ENCODE assay signal across 8 cellular contexts in the genomic region with DNA sequence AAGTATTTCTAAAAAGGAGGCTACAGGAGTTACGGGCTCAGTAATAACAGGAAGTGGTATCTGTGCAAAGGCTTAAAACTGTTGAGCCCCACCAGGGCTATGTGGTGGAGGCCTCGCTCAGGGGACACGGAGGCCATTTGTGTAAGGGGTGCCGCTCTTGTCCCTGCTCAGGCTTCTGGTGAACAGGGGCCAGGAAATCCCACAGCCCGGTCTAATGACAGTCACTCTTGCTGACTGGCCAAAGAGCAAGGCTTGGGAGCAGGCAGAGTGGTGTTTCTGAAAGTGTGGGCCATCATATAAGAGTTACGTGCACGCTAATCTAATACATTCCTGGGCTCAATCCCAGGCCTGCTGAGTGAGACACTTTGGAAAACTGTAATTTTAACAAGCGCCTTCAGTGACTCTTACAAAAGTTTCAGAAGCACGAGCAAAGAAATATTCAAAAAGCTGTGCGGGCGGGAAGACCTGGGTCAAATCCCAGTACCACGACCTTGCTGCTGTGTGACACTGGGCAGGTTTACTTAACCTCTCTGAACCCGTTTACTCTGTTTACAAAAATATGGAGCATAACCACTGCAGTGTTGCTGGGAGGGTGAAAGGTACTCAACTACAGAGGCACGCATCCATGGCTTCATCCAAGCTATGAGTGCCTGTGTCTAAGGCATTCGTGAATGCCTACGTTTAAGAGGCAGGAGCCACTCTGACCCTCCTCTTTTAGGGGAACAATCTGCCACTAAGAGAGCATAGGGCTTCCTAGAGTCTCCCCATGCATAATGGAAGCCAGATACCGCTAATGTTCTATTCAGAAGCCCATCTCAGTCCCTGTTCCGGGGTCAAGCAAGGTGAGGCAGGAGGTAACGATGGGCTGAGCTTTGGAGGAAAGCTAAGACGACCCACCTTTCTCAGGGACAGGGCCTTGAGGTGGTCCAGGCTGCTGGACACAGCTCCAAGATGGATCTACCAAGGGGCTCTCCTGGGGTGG. TPM values are rescaled to one million over a fixed set of nuclear protein-coding genes. Genes with fewer than 3 reads are reported as not detected.
DNase-seq lines count a peak whose midpoint lies in the region; ATAC-seq and TF ChIP-seq lines count a peak whose summit lies in the region.

No MANE protein-coding gene starts in this region.

- H3K4me1 Mint-ChIP-seq in chondrocyte (ENCODE audit: low read depth) = peaks cover 74% of the 10 kb centered on the region
- peaks cover 12% of the 10 kb centered on the region for H3K4me1 Mint-ChIP-seq in nephron progenitor cell

- peaks cover 16% of the 10 kb centered on the region for H3K27me3 ChIP-seq in foreskin keratinocyte

- H3K27me3 Mint-ChIP-seq in chondrocyte (ENCODE audit: low read depth) = no peaks in the 10 kb centered on the region
- H3K27me3 Mint-ChIP-seq in nephron progenitor cell (ENCODE audit: low read depth, poor library complexity) = peaks cover 74% of the 10 kb centered on the region

- no peaks in the 10 kb centered on the region for H3K4me1 ChIP-seq in foreskin keratinocyte

- H3K9me3 Mint-ChIP-seq in chondrocyte (ENCODE audit: low read depth) (no peaks in the 10 kb centered on the region), nephron progenitor cell (no peaks in the 10 kb centered on the region)

- no peak overlapping the region for H3K27ac ChIP-seq in foreskin keratinocyte

- ATAC-seq in GM21576 (IDR thresholded peaks at IDR 0.05; ENCODE audit: unreplicated experiment) = no peak
- ATAC-seq in foreskin keratinocyte = no peak

- TF ChIP-seq CTCF in chondrocyte (IDR thresholded peaks at IDR 0.05) (no peak), nephron progenitor cell (IDR thresholded peaks at IDR 0.05) (no peak), foreskin keratinocyte (conservative IDR thresholded peaks at IDR 0.05) (no peak)

- H3K27ac Mint-ChIP-seq in chondrocyte (ENCODE audit: unreplicated experiment) (peak overlapping the region; percentile 91), nephron progenitor cell (no peak overlapping the region)

- H3K36me3 Mint-ChIP-seq in chondrocyte (ENCODE audit: low read depth) = peaks cover 36% of the 10 kb centered on the region
- no peaks in the 10 kb centered on the region for H3K36me3 Mint-ChIP-seq in nephron progenitor cell (ENCODE audit: low read depth)

- DNase-seq in AG20443 (ENCODE audit: low spot score) (peak; percentile 60), MV-4-11 (lab: John Stamatoyannopoulos, UW) (peak; percentile 78), chondrocyte (ENCODE audit: low spot score) (no peak), nephron progenitor cell (no peak), SK-N-DZ (ENCODE audit: low spot score) (no peak), foreskin keratinocyte (no peak), NCI-H2171 (lab: John Stamatoyannopoulos, UW) (no peak)

- H3K4me3 Mint-ChIP-seq in chondrocyte (ENCODE audit: unreplicated experiment) (peak overlapping the region; percentile 96), nephron progenitor cell (peak overlapping the region; percentile 74)

RNA-seq across cellular contexts. Expression of gene ATP10A, which starts 2.0 kb away (rescaled TPM):
- total RNA-seq in chondrocyte = 160 to 190 TPM (median 163 TPM) in 3 replicates
- not detected in 2 replicates for polyA plus RNA-seq in SK-N-DZ (2014; cell fraction: cytosol; rRNA removed)
- polyA plus RNA-seq in SK-N-DZ (2014; cell fraction: nucleus; rRNA removed) = not detected in 2 replicates
- not detected in 2 replicates for total RNA-seq in foreskin keratinocyte
- polyA plus RNA-seq in foreskin keratinocyte = not detected in 2 replicates

Comparison
In these comparisons a context has a peak if more than half of its experiments do, and no peak if none do; other contexts are left out.
1. DNase-seq: peak in AG20443 (single experiment) and MV-4-11 (single experiment); none in chondrocyte (single experiment), nephron progenitor cell (single experiment), SK-N-DZ (single experiment), foreskin keratinocyte (0 of 2) and NCI-H2171 (single experiment).
2. RNA of gene ATP10A, which starts 2.0 kb away (total RNA-seq): 160 to 190 TPM in chondrocyte; not detected in foreskin keratinocyte; every median in the first group is over 100 times any median in the second.